Comparison of ENCODE assay signal across 27 cellular contexts in the genomic region with DNA sequence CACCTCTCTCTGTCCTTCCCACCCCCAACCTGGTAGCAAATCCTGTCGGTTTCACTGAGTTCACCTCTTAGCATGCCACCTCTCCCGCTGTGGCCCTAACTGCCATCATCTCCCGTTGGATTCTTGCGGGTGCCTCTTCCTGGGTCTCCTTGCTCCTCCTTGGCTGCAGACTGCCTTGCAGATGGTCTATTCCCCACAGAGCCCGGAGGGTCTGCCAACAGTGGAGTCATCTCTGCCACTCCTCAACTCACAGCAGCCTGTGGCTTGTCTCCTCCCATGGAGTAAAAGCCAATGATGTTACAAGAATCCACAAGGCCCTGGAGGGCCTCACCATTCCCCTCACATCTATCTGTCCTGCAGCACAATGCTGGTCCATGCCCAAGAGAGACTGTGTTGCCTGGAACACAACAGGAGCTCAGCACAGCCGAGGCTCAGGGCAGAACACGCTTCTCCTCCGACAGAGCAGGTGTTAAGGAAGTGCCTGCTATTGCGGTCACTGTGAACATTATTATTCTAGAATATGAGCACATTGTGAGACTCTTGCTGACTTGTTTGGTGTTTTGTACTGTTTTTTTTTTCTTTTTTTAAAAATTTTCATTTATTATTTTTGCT.
DNase-seq lines count a peak whose midpoint lies in the region; ATAC-seq, FAIRE-seq and TF ChIP-seq lines count a peak whose summit lies in the region.
"Had no signal": no experiment of that assay in that cellular context is flagged by ENCODE, and none has a peak within 500 bp of the region (broad histone marks: within the 10 kb centered on the region; RNA-seq: fewer than 3 reads in every experiment).

No MANE protein-coding gene starts in this region.

- H3K27ac Mint-ChIP-seq in endodermal cell, result no peak overlapping the region
- H3K27ac Mint-ChIP-seq: activated T-cell treated with anti-CD3 and anti-CD28 coated beads, Interleukin-2, amount 50 U/mL, for 24 hours; stimulated activated effector memory CD8-positive, alpha-beta T cell treated with anti-CD3 and anti-CD28 coated beads, Interleukin-12 subunit alpha, Interleukin-12 subunit beta, amount 100 ng/mL, for 72 hours had no signal

- no TSS peak for BruUV-seq in HepG2 (replicated peaks; lab: Mats Ljungman, UMichigan)

- no peak overlapping the region for H3K4me2 ChIP-seq in HepG2 (ENCODE audit: low read depth, low read length)

- ATAC-seq in upper lobe of left lung (ENCODE audit: low FRiP score in 2 of 2) (peak; percentile 30 to 38), HepG2 (no peak), HG02642 (IDR thresholded peaks at IDR 0.05; ENCODE audit: poor library complexity, unreplicated experiment) (no peak)
- ATAC-seq: K562; left colon; naive thymus-derived CD4-positive, alpha-beta T cell; Panc1; stimulated activated effector memory CD8-positive, alpha-beta T cell treated with anti-CD3 and anti-CD28 coated beads, Interleukin-12 subunit alpha, Interleukin-12 subunit beta, amount 100 ng/mL, for 72 hours had no signal

- TF ChIP-seq RAD21 in HepG2 (CRISPR knock-in tag; IDR thresholded peaks at IDR 0.05), result no peak

- H3K9me3 Mint-ChIP-seq in endodermal cell, result peaks cover 6% of the 10 kb centered on the region
- H3K9me3 Mint-ChIP-seq: activated T-cell treated with anti-CD3 and anti-CD28 coated beads, Interleukin-2, amount 50 U/mL, for 24 hours; stimulated activated effector memory CD8-positive, alpha-beta T cell treated with anti-CD3 and anti-CD28 coated beads, Interleukin-12 subunit alpha, Interleukin-12 subunit beta, amount 100 ng/mL, for 72 hours had no signal

- H3K27me3 ChIP-seq in endodermal cell (ENCODE audit: control insufficient read depth, insufficient read depth, low read length, poor library complexity, severe bottlenecking) (no peaks in the 10 kb centered on the region), upper lobe of left lung (no peaks in the 10 kb centered on the region), HepG2 (ENCODE audit: control insufficient read depth in 1 of 2, insufficient read depth in 2 of 2, low read length in 2 of 2) (peaks cover 1 to 34% of the 10 kb centered on the region in 2 experiments; a peak in 3 of 5 replicates)
- H3K27me3 ChIP-seq: SJCRH30, suprapubic skin, uterus had no signal

- H3K27me3 Mint-ChIP-seq in endodermal cell (ENCODE audit: insufficient read depth), result no peaks in the 10 kb centered on the region

- no peak overlapping the region for H3K27ac ChIP-seq in endodermal cell (ENCODE audit: low read depth, low read length)
- H3K27ac ChIP-seq in upper lobe of left lung, result no peak overlapping the region
- H3K27ac ChIP-seq in HepG2 (ENCODE audit: extremely low read length, insufficient read depth, low read length), result no peak overlapping the region
- H3K27ac ChIP-seq: C4-2B, SJCRH30, suprapubic skin had no signal

- H3K9me3 ChIP-seq in endodermal cell (ENCODE audit: control insufficient read depth, low read length) (no peaks in the 10 kb centered on the region), upper lobe of left lung (no peaks in the 10 kb centered on the region), HepG2 (ENCODE audit: low read length) (no peaks in the 10 kb centered on the region)
- H3K9me3 ChIP-seq: suprapubic skin, uterus had no signal

- CTCF ChIA-PET in HepG2 (lab: Yijun Ruan, JAX; ENCODE audit: low intra/inter-chr PET ratio, low total read pairs), result no interaction called here

- TF ChIP-seq EP300 in upper lobe of left lung (IDR thresholded peaks at IDR 0.05) (no peak), HepG2 (IDR thresholded peaks at IDR 0.05; ENCODE audit: low read depth in 2 of 2, low read length in 2 of 2) (no peak), HepG2 (CRISPR knock-in tag; IDR thresholded peaks at IDR 0.05; ENCODE audit: borderline replicate concordance) (no peak)

- H4K20me1 ChIP-seq in HepG2 (ENCODE audit: insufficient read depth, low read length), result no peaks in the 10 kb centered on the region

- H3K4me1 ChIP-seq in endodermal cell (ENCODE audit: control insufficient read depth, insufficient read depth, low read length) (no peaks in the 10 kb centered on the region), upper lobe of left lung (no peaks in the 10 kb centered on the region), HepG2 (ENCODE audit: insufficient read depth, low read length) (no peaks in the 10 kb centered on the region)
- H3K4me1 ChIP-seq: uterus had no signal

- no peaks in the 10 kb centered on the region for H3K79me2 ChIP-seq in HepG2 (ENCODE audit: insufficient read depth, low read length)

- intact Hi-C loops in HepG2 (cut with micrococcal nuclease; ENCODE audit: unreplicated experiment), result no loop called here

- no peaks in the 10 kb centered on the region for H3K36me3 Mint-ChIP-seq in endodermal cell (ENCODE audit: low read depth)
- H3K36me3 Mint-ChIP-seq: stimulated activated effector memory CD8-positive, alpha-beta T cell treated with anti-CD3 and anti-CD28 coated beads, Interleukin-12 subunit alpha, Interleukin-12 subunit beta, amount 100 ng/mL, for 72 hours had no signal

- no peak overlapping the region for H3K4me3 Mint-ChIP-seq in endodermal cell
- H3K4me3 Mint-ChIP-seq: activated T-cell treated with anti-CD3 and anti-CD28 coated beads, Interleukin-2, amount 50 U/mL, for 24 hours; stimulated activated effector memory CD8-positive, alpha-beta T cell treated with anti-CD3 and anti-CD28 coated beads, Interleukin-12 subunit alpha, Interleukin-12 subunit beta, amount 100 ng/mL, for 72 hours had no signal

- POLR2A ChIA-PET in HepG2 (lab: Yijun Ruan, JAX), result no interaction called here

- H2AFZ ChIP-seq in HepG2 (ENCODE audit: low read length), result no peak overlapping the region

- TF ChIP-seq POLR2A in upper lobe of left lung (IDR thresholded peaks at IDR 0.05) (no peak), HepG2 (IDR thresholded peaks at IDR 0.05; ENCODE audit: insufficient read depth in 1 of 2, low read depth in 2 of 2, low read length in 2 of 2) (no peak), GM12891 (IDR thresholded peaks at IDR 0.05; ENCODE audit: low read depth, low read length) (no peak)

- FAIRE-seq in HTR-8/SVneo (lab: Jason Lieb, UNC) (peak; percentile 71), HepG2 (lab: Jason Lieb, UNC) (no peak), GM12891 (lab: Jason Lieb, UNC) (no peak)
- FAIRE-seq: colon, GM18507, K562, TTC549 had no signal

- no peaks in the 10 kb centered on the region for H3K36me3 ChIP-seq in endodermal cell (ENCODE audit: control insufficient read depth, insufficient read depth, low read length)
- H3K36me3 ChIP-seq in upper lobe of left lung, result no peaks in the 10 kb centered on the region
- no peaks in the 10 kb centered on the region for H3K36me3 ChIP-seq in HepG2 (replicated peaks in 1 of 2; ENCODE audit: control insufficient read depth in 1 of 2, insufficient read depth in 2 of 2, low read length in 2 of 2)
- H3K36me3 ChIP-seq: SJCRH30, suprapubic skin, uterus had no signal

- in situ Hi-C loops in HepG2 (cut with HindIII; ENCODE audit: extremely low pct_ligation_motif_present, low pct_unique_long_range_greater_than_20kb), result no loop called here

- peaks cover 18% of the 10 kb centered on the region for H3K4me1 Mint-ChIP-seq in endodermal cell
- H3K4me1 Mint-ChIP-seq: naive thymus-derived CD4-positive, alpha-beta T cell; stimulated activated effector memory CD8-positive, alpha-beta T cell treated with anti-CD3 and anti-CD28 coated beads, Interleukin-12 subunit alpha, Interleukin-12 subunit beta, amount 100 ng/mL, for 72 hours had no signal

- H3K4me3 ChIP-seq in endodermal cell (ENCODE audit: low read length) (no peak overlapping the region), upper lobe of left lung (no peak overlapping the region), HepG2 (replicated peaks in 1 of 3; ENCODE audit: insufficient read depth in 1 of 3, low read depth in 2 of 3, low read length in 3 of 3) (no peak overlapping the region)
- H3K4me3 ChIP-seq: K562, SJCRH30, suprapubic skin had no signal

- WGBS in endodermal cell (ENCODE audit: insufficient coverage in 1 of 2, insufficient read length in 1 of 2), 2 experiments, result 79 to 85% methylated on average over 5 to 9 of the region's 9 CpGs
- 81 to 84% methylated on average over 9 of the region's 9 CpGs for WGBS in upper lobe of left lung, 2 donors
- 51% methylated on average over 9 of the region's 9 CpGs for WGBS in HepG2 (ENCODE audit: low lambda C conversion rate)

- DNase-seq in HTR-8/SVneo (ENCODE audit: insufficient read length, low spot score) (no peak), NCI-H446 (lab: John Stamatoyannopoulos, UW) (peak; percentile 91 to 95), endodermal cell (peak; percentile 61), upper lobe of left lung (no peak), HepG2 (ENCODE audit: low spot score) (no peak), GM12891 (ENCODE audit: insufficient read length, low spot score) (no peak)
- DNase-seq: activated CD4-positive, CD25-positive, alpha-beta regulatory T cell treated with anti-CD3 and anti-CD28 coated beads, Interleukin-2, amount 50 U/mL, for 72 hours; activated gamma-delta T cell treated with Interleukin-2 at 50 U/mL for 16 hours; activated T-cell treated with anti-CD3 and anti-CD28 coated beads, Interleukin-2, amount 50 U/mL, for 24 hours; effector memory CD4-positive, alpha-beta T cell; foreskin melanocyte; left colon; naive thymus-derived CD4-positive, alpha-beta T cell; NCI-H146; retina; T-helper 1 cell; uterus had no signal

- H3K9ac ChIP-seq in endodermal cell (ENCODE audit: extremely low read depth, low read length, poor library complexity, severe bottlenecking) (no peak overlapping the region), HepG2 (ENCODE audit: insufficient read depth, low read depth, low read length) (no peak overlapping the region)

- no peak for TF ChIP-seq CTCF in endodermal cell (conservative IDR thresholded peaks at IDR 0.05)
- TF ChIP-seq CTCF in upper lobe of left lung (IDR thresholded peaks at IDR 0.05), result no peak
- no peak for TF ChIP-seq CTCF in HepG2 (CRISPR knock-in tag; IDR thresholded peaks at IDR 0.05)

TF ChIP-seq in HepG2, 621 proteins besides CTCF, POLR2A, EP300 and RAD21 (continues in another document):
- TF ChIP-seq NPAS2 (CRISPR knock-in tag; IDR thresholded peaks at IDR 0.05; ENCODE audit: borderline replicate concordance), result no peak
- no peak for TF ChIP-seq ZNF891 (CRISPR knock-in tag; IDR thresholded peaks at IDR 0.05)
- TF ChIP-seq MAFF (IDR thresholded peaks at IDR 0.05; ENCODE audit: low read depth, low read length), result no peak
- TF ChIP-seq ZNF138 (CRISPR knock-in tag; IDR thresholded peaks at IDR 0.05; ENCODE audit: low read depth), result no peak
- no peak for TF ChIP-seq REL (CRISPR knock-in tag; conservative IDR thresholded peaks at IDR 0.05)

TF ChIP-seq in GM12891, 5 proteins besides CTCF, POLR2A, EP300 and RAD21:
- TF ChIP-seq SPI1 (IDR thresholded peaks at IDR 0.05; ENCODE audit: low read depth, low read length) (no peak), TAF1 (IDR thresholded peaks at IDR 0.05; ENCODE audit: low read depth, low read length) (no peak), POLR2AphosphoS5 (IDR thresholded peaks at IDR 0.05; ENCODE audit: low read depth, low read length) (no peak), POU2F2 (IDR thresholded peaks at IDR 0.05; ENCODE audit: low read depth, low read length) (no peak), PAX5 (IDR thresholded peaks at IDR 0.05; ENCODE audit: insufficient read depth, low read length, severe bottlenecking) (no peak)
TF ChIP-seq in GM12891: peak in this region for 0.

Comparison
In these comparisons a context has a peak if more than half of its experiments do, and no peak if none do; other contexts are left out.
1. DNase-seq: peak in NCI-H446 (2 of 2) and endodermal cell (single experiment); none in HTR-8/SVneo (single experiment), upper lobe of left lung (0 of 2), HepG2 (single experiment) and GM12891 (single experiment).
2. ATAC-seq: peak in upper lobe of left lung (2 of 2); none in HepG2 (single experiment) and HG02642 (single experiment).